9 cellular contexts compared by ENCODE assay signal in genomic region chr1:26768755-26769154, GRCh38. TPM values are rescaled to one million over a fixed set of nuclear protein-coding genes. Genes with fewer than 3 reads are reported as not detected.
A peak's percentile ranks its signal among the peaks of the same experiment; 100 is the strongest.
DNase-seq lines count a peak whose midpoint lies in the region; ATAC-seq lines count a peak whose summit lies in the region.
"Had no signal": no experiment of that assay in that cellular context is flagged by ENCODE, and none has a peak within 500 bp of the region (broad histone marks: within the 10 kb centered on the region; RNA-seq: fewer than 3 reads in every experiment).

No MANE protein-coding gene starts in this region.

- H3K4me1 ChIP-seq in subcutaneous abdominal adipose tissue (ENCODE audit: control insufficient read depth in 5 of 5, insufficient read depth in 5 of 5, low read length in 5 of 5): peaks cover 8 to 32% (median 25%) of the 10 kb centered on the region in 5 donors

- H3K9me3 Mint-ChIP-seq in activated T-cell treated with anti-CD3 and anti-CD28 coated beads, Interleukin-2, amount 50 U/mL, for 24 hours: no peaks in the 10 kb centered on the region
- no peaks in the 10 kb centered on the region for H3K9me3 Mint-ChIP-seq in activated T-helper 1 cell treated with anti-CD3 and anti-CD28 coated beads, Interleukin-12 subunit alpha, Interleukin-12 subunit beta, Interleukin-2, Interleukin-4 antibody, amounts not matched to agents 30 ng/mL and 10 ng/mL and 1 ng/mL, durations not matched to agents 14 hours and 24 hours and 36 hours

- peak overlapping the region; percentile 86 for H3K27ac Mint-ChIP-seq in activated T-cell treated with anti-CD3 and anti-CD28 coated beads, Interleukin-2, amount 50 U/mL, for 24 hours
- peak overlapping the region; percentile 3 for H3K27ac Mint-ChIP-seq in activated T-helper 1 cell treated with anti-CD3 and anti-CD28 coated beads, Interleukin-12 subunit alpha, Interleukin-12 subunit beta, Interleukin-2, Interleukin-4 antibody, amounts not matched to agents 30 ng/mL and 10 ng/mL and 1 ng/mL, durations not matched to agents 14 hours and 24 hours and 36 hours

- no peaks in the 10 kb centered on the region for H3K27me3 ChIP-seq in subcutaneous abdominal adipose tissue (ENCODE audit: control insufficient read depth in 5 of 5, insufficient read depth in 4 of 5, low read length in 5 of 5)

- no peak overlapping the region for H3K4me3 ChIP-seq in subcutaneous abdominal adipose tissue (ENCODE audit: low read depth in 1 of 5, low read length in 5 of 5)

- H3K36me3 Mint-ChIP-seq in activated T-cell treated with anti-CD3 and anti-CD28 coated beads, Interleukin-2, amount 50 U/mL, for 24 hours (ENCODE audit: low read depth): peaks cover 99% of the 10 kb centered on the region
- peaks cover 69% of the 10 kb centered on the region for H3K36me3 Mint-ChIP-seq in activated T-helper 1 cell treated with anti-CD3 and anti-CD28 coated beads, Interleukin-12 subunit alpha, Interleukin-12 subunit beta, Interleukin-2, Interleukin-4 antibody, amounts not matched to agents 30 ng/mL and 10 ng/mL and 1 ng/mL, durations not matched to agents 14 hours and 24 hours and 36 hours (ENCODE audit: low read depth)

- no peak for DNase-seq in activated T-cell treated with anti-CD3 and anti-CD28 coated beads, Interleukin-2, amount 50 U/mL, for 24 hours
- DNase-seq in activated T-cell treated with anti-CD3 and anti-CD28 coated beads for 4 hours: no peak
- DNase-seq in activated T-helper 1 cell treated with anti-CD3 and anti-CD28 coated beads, Interleukin-12 subunit alpha, Interleukin-12 subunit beta, Interleukin-2, Interleukin-4 antibody, amounts not matched to agents 30 ng/mL and 10 ng/mL and 1 ng/mL, durations not matched to agents 14 hours and 24 hours and 36 hours (ENCODE audit: low spot score): no peak
- DNase-seq in hepatic stellate cell (ENCODE audit: low spot score): peak; percentile 70
- DNase-seq in MV-4-11 (lab: John Stamatoyannopoulos, UW): no peak
- DNase-seq in ureter (ENCODE audit: low spot score): no peak
- DNase-seq: Calu3 had no signal

- no peak overlapping the region for H3K27ac ChIP-seq in subcutaneous abdominal adipose tissue (ENCODE audit: low read depth, low read length)

- peaks cover 35 to 87% (median 83%) of the 10 kb centered on the region in 5 donors for H3K36me3 ChIP-seq in subcutaneous abdominal adipose tissue (ENCODE audit: control insufficient read depth in 5 of 5, insufficient read depth in 5 of 5, low read length in 5 of 5)

- H3K4me3 Mint-ChIP-seq in activated T-cell treated with anti-CD3 and anti-CD28 coated beads, Interleukin-2, amount 50 U/mL, for 24 hours: no peak overlapping the region
- no peak overlapping the region for H3K4me3 Mint-ChIP-seq in activated T-helper 1 cell treated with anti-CD3 and anti-CD28 coated beads, Interleukin-12 subunit alpha, Interleukin-12 subunit beta, Interleukin-2, Interleukin-4 antibody, amounts not matched to agents 30 ng/mL and 10 ng/mL and 1 ng/mL, durations not matched to agents 14 hours and 24 hours and 36 hours

- ATAC-seq in GM19395 (IDR thresholded peaks at IDR 0.05; ENCODE audit: unreplicated experiment): no peak

- intact Hi-C loops in activated T-helper 1 cell treated with anti-CD3 and anti-CD28 coated beads, Interleukin-12 subunit alpha, Interleukin-12 subunit beta, Interleukin-2, Interleukin-4 antibody, amounts not matched to agents 30 ng/mL and 10 ng/mL and 1 ng/mL, durations not matched to agents 14 hours and 24 hours and 36 hours (cut with micrococcal nuclease): no loop called here

- no peaks in the 10 kb centered on the region for H3K27me3 Mint-ChIP-seq in activated T-cell treated with anti-CD3 and anti-CD28 coated beads, Interleukin-2, amount 50 U/mL, for 24 hours
- H3K27me3 Mint-ChIP-seq in activated T-helper 1 cell treated with anti-CD3 and anti-CD28 coated beads, Interleukin-12 subunit alpha, Interleukin-12 subunit beta, Interleukin-2, Interleukin-4 antibody, amounts not matched to agents 30 ng/mL and 10 ng/mL and 1 ng/mL, durations not matched to agents 14 hours and 24 hours and 36 hours (ENCODE audit: insufficient read depth): no peaks in the 10 kb centered on the region

- H3K4me1 Mint-ChIP-seq in activated T-cell treated with anti-CD3 and anti-CD28 coated beads, Interleukin-2, amount 50 U/mL, for 24 hours (ENCODE audit: low read depth): peaks cover 48% of the 10 kb centered on the region
- peaks cover 48% of the 10 kb centered on the region for H3K4me1 Mint-ChIP-seq in activated T-helper 1 cell treated with anti-CD3 and anti-CD28 coated beads, Interleukin-12 subunit alpha, Interleukin-12 subunit beta, Interleukin-2, Interleukin-4 antibody, amounts not matched to agents 30 ng/mL and 10 ng/mL and 1 ng/mL, durations not matched to agents 14 hours and 24 hours and 36 hours (ENCODE audit: low read depth)

- H3K9ac ChIP-seq in subcutaneous abdominal adipose tissue (ENCODE audit: low read length in 5 of 5): peak overlapping the region in 3 of 5 donors; percentile 6 to 13 (median 11)

- no peaks in the 10 kb centered on the region for H3K9me3 ChIP-seq in subcutaneous abdominal adipose tissue (ENCODE audit: control insufficient read depth in 5 of 5, low read length in 5 of 5)

RNA-seq across cellular contexts. Expression of gene PIGV, which starts 19.0 kb away (rescaled TPM):
- total RNA-seq in activated T-helper 1 cell treated with anti-CD3 and anti-CD28 coated beads, Interleukin-12 subunit alpha, Interleukin-12 subunit beta, Interleukin-2, Interleukin-4 antibody, amounts not matched to agents 30 ng/mL and 10 ng/mL and 1 ng/mL, durations not matched to agents 14 hours and 24 hours and 36 hours: 18.5 and 22.6 TPM in 2 replicates
- 17.0 TPM for total RNA-seq in ureter

RNA-seq across cellular contexts. Expression of gene ZDHHC18, which starts 57.7 kb away (rescaled TPM):
- 87.3 and 94.4 TPM in 2 replicates for total RNA-seq in activated T-helper 1 cell treated with anti-CD3 and anti-CD28 coated beads, Interleukin-12 subunit alpha, Interleukin-12 subunit beta, Interleukin-2, Interleukin-4 antibody, amounts not matched to agents 30 ng/mL and 10 ng/mL and 1 ng/mL, durations not matched to agents 14 hours and 24 hours and 36 hours
- total RNA-seq in ureter: 21.0 TPM
